Comparison of ENCODE assay signal across 1 cellular context in the genomic region with DNA sequence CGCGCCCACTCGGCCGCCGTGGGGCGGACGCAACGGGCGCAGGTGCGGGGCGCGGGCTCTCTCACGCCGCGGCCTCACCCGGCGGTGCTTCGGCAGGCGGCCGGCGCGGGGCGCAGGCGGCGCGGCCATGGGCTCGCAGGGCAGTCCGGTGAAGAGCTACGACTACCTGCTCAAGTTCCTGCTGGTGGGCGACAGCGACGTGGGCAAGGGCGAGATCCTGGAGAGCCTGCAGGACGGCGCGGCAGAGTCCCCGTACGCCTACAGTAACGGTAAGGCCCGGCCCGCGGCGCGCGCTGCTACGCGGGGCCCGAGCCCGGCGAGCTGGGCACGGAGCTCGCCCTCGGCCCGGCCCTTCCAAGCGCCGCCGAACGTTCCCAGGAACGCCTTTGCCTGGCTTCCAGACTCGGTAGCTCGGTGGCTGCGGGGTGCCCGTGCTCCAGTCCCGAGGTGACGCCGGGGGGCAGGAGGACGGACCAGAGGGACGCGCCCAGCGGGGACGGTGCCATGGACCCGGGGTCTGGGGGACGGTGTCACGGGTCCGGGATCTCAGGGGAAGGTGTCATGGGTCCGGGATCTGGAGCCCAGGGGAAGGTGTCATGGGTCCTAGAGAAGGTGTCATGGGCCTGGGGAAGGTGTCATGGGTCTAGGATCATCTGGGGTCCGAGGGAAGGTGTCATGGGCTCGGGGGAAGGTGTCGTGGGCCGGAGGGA.
TF ChIP-seq lines count a peak whose summit lies in the region.

No MANE protein-coding gene starts in this region.

TF ChIP-seq in K562, 482 proteins besides CTCF, POLR2A, EP300 and RAD21 (continued from another document and continues in another):
- TF ChIP-seq ZNF609 (CRISPR knock-in tag; IDR thresholded peaks at IDR 0.05; ENCODE audit: borderline replicate concordance) (no peak), FIP1L1 (IDR thresholded peaks at IDR 0.05; ENCODE audit: low read depth, low read length, poor library complexity, severe bottlenecking) (no peak), MEF2D (tag; conservative IDR thresholded peaks at IDR 0.05; ENCODE audit: low read depth) (no peak), XRCC5 (IDR thresholded peaks at IDR 0.05; ENCODE audit: low read depth, low read length) (no peak), GABPB1 (CRISPR knock-in tag; IDR thresholded peaks at IDR 0.05) (no peak), PHTF2 (CRISPR knock-in tag; IDR thresholded peaks at IDR 0.05) (no peak), ZNF41 (CRISPR knock-in tag; conservative IDR thresholded peaks at IDR 0.05) (no peak), RHOXF2B (CRISPR knock-in tag; conservative IDR thresholded peaks at IDR 0.05) (no peak), MNT (conservative IDR thresholded peaks at IDR 0.05) (no peak), ZFP1 (CRISPR knock-in tag; IDR thresholded peaks at IDR 0.05) (no peak), KLF16 (IDR thresholded peaks at IDR 0.05) (no peak), ZNF3 (CRISPR knock-in tag; IDR thresholded peaks at IDR 0.05) (no peak), CHCHD3 (CRISPR knock-in tag; IDR thresholded peaks at IDR 0.05) (no peak), STAT5A (IDR thresholded peaks at IDR 0.05; ENCODE audit: borderline replicate concordance, low read length) (no peak), MAFG (tag; conservative IDR thresholded peaks at IDR 0.05) (no peak), ETS1 (conservative IDR thresholded peaks at IDR 0.05; ENCODE audit: control insufficient read depth, low read depth, low read length) (peak; percentile 23; the same call in 1 of the 2 replicates), NR4A1 (CRISPR knock-in tag; IDR thresholded peaks at IDR 0.05) (no peak), NR4A1 (tag; IDR thresholded peaks at IDR 0.05) (no peak), SNRNP70 (optimal IDR thresholded peaks at IDR 0.05; ENCODE audit: low read depth, low read length) (no peak), ZNF696 (CRISPR knock-in tag; conservative IDR thresholded peaks at IDR 0.05) (no peak), ZNF146 (CRISPR knock-in tag; IDR thresholded peaks at IDR 0.05; ENCODE audit: unreplicated experiment) (no peak), SAP30 (IDR thresholded peaks at IDR 0.05; ENCODE audit: borderline replicate concordance, insufficient read depth, low read depth, low read length, poor library complexity, severe bottlenecking) (peak; percentile 77), BACH1 (tag; IDR thresholded peaks at IDR 0.05) (no peak), CBX5 (IDR thresholded peaks at IDR 0.05; ENCODE audit: borderline replicate concordance, low read depth) (no peak), ZNF778 (CRISPR knock-in tag; IDR thresholded peaks at IDR 0.05) (no peak), CREM (IDR thresholded peaks at IDR 0.05; ENCODE audit: low read depth) (no peak), FOXK1 (CRISPR knock-in tag; IDR thresholded peaks at IDR 0.05; ENCODE audit: borderline replicate concordance) (no peak), NR3C1 (CRISPR knock-in tag; IDR thresholded peaks at IDR 0.05) (peak; percentile 50; the same call in 1 of the 2 replicates), PURB (CRISPR knock-in tag; IDR thresholded peaks at IDR 0.05; ENCODE audit: low read depth) (no peak), NONO (IDR thresholded peaks at IDR 0.05; ENCODE audit: low read depth in 2 of 2, low read length in 1 of 2) (peak in 1 of 2 experiments; percentile 73; a peak in 2 of 4 replicates), ZNF263 (CRISPR knock-in tag; IDR thresholded peaks at IDR 0.05; ENCODE audit: borderline replicate concordance) (no peak), BRF1 (IDR thresholded peaks at IDR 0.05; ENCODE audit: borderline replicate concordance, extremely low read depth, insufficient read length) (no peak), CTBP1 (IDR thresholded peaks at IDR 0.05; ENCODE audit: borderline replicate concordance) (peak; percentile 64), TAF9B (IDR thresholded peaks at IDR 0.05; ENCODE audit: partially characterized antibody) (no peak), MTA1 (IDR thresholded peaks at IDR 0.05; ENCODE audit: borderline replicate concordance) (no peak), JUND (IDR thresholded peaks at IDR 0.05; ENCODE audit: borderline replicate concordance, low read depth, low read length) (no peak), JUND (tag; IDR thresholded peaks at IDR 0.05; ENCODE audit: borderline replicate concordance, low read depth, low read length) (no peak), ZSCAN32 (CRISPR knock-in tag; IDR thresholded peaks at IDR 0.05) (no peak), BCOR (IDR thresholded peaks at IDR 0.05) (no peak), ZNF444 (CRISPR knock-in tag; IDR thresholded peaks at IDR 0.05) (no peak), BCL6 (CRISPR knock-in tag; IDR thresholded peaks at IDR 0.05) (no peak), DMBX1 (CRISPR knock-in tag; IDR thresholded peaks at IDR 0.05; ENCODE audit: borderline replicate concordance) (0 out of 2 replicates have a peak, but pooled peaks have one; percentile 43), ZNF584 (CRISPR knock-in tag; IDR thresholded peaks at IDR 0.05; ENCODE audit: low read depth) (no peak), MYBL2 (IDR thresholded peaks at IDR 0.05; ENCODE audit: low read depth) (no peak), MYBL2 (CRISPR knock-in tag; IDR thresholded peaks at IDR 0.05; ENCODE audit: borderline replicate concordance) (no peak), ETV5 (CRISPR knock-in tag; IDR thresholded peaks at IDR 0.05; ENCODE audit: low read depth) (no peak), SOX6 (IDR thresholded peaks at IDR 0.05) (no peak), JUNB (CRISPR knock-in tag; conservative IDR thresholded peaks at IDR 0.05) (no peak), RBFOX2 (IDR thresholded peaks at IDR 0.05; ENCODE audit: low read depth, low read length) (no peak)
- TF ChIP-seq, protein P1, sequence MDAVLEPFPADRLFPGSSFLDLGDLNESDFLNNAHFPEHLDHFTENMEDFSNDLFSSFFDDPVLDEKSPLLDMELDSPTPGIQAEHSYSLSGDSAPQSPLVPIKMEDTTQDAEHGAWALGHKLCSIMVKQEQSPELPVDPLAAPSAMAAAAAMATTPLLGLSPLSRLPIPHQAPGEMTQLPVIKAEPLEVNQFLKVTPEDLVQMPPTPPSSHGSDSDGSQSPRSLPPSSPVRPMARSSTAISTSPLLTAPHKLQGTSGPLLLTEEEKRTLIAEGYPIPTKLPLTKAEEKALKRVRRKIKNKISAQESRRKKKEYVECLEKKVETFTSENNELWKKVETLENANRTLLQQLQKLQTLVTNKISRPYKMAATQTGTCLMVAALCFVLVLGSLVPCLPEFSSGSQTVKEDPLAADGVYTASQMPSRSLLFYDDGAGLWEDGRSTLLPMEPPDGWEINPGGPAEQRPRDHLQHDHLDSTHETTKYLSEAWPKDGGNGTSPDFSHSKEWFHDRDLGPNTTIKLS (IDR thresholded peaks at IDR 0.05; ENCODE audit: borderline replicate concordance, low read depth): no peak
- TF ChIP-seq, protein P2, sequence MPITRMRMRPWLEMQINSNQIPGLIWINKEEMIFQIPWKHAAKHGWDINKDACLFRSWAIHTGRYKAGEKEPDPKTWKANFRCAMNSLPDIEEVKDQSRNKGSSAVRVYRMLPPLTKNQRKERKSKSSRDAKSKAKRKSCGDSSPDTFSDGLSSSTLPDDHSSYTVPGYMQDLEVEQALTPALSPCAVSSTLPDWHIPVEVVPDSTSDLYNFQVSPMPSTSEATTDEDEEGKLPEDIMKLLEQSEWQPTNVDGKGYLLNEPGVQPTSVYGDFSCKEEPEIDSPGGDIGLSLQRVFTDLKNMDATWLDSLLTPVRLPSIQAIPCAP (CRISPR knock-in tag; IDR thresholded peaks at IDR 0.05; ENCODE audit: borderline replicate concordance): no peak
- TF ChIP-seq, protein P3, sequence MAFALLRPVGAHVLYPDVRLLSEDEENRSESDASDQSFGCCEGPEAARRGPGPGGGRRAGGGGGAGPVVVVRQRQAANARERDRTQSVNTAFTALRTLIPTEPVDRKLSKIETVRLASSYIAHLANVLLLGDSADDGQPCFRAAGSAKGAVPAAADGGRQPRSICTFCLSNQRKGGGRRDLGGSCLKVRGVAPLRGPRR (CRISPR knock-in tag; IDR thresholded peaks at IDR 0.05): no peak
- TF ChIP-seq, protein P4, sequence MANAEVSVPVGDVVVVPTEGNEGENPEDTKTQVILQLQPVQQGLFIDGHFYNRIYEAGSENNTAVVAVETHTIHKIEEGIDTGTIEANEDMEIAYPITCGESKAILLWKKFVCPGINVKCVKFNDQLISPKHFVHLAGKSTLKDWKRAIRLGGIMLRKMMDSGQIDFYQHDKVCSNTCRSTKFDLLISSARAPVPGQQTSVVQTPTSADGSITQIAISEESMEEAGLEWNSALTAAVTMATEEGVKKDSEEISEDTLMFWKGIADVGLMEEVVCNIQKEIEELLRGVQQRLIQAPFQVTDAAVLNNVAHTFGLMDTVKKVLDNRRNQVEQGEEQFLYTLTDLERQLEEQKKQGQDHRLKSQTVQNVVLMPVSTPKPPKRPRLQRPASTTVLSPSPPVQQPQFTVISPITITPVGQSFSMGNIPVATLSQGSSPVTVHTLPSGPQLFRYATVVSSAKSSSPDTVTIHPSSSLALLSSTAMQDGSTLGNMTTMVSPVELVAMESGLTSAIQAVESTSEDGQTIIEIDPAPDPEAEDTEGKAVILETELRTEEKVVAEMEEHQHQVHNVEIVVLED (CRISPR knock-in tag; IDR thresholded peaks at IDR 0.05): 0 out of 2 replicates have a peak, but pooled peaks have one; percentile 3
- TF ChIP-seq, protein P5, sequence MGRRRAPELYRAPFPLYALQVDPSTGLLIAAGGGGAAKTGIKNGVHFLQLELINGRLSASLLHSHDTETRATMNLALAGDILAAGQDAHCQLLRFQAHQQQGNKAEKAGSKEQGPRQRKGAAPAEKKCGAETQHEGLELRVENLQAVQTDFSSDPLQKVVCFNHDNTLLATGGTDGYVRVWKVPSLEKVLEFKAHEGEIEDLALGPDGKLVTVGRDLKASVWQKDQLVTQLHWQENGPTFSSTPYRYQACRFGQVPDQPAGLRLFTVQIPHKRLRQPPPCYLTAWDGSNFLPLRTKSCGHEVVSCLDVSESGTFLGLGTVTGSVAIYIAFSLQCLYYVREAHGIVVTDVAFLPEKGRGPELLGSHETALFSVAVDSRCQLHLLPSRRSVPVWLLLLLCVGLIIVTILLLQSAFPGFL (CRISPR knock-in tag; IDR thresholded peaks at IDR 0.05): no peak
- TF ChIP-seq, protein P6, sequence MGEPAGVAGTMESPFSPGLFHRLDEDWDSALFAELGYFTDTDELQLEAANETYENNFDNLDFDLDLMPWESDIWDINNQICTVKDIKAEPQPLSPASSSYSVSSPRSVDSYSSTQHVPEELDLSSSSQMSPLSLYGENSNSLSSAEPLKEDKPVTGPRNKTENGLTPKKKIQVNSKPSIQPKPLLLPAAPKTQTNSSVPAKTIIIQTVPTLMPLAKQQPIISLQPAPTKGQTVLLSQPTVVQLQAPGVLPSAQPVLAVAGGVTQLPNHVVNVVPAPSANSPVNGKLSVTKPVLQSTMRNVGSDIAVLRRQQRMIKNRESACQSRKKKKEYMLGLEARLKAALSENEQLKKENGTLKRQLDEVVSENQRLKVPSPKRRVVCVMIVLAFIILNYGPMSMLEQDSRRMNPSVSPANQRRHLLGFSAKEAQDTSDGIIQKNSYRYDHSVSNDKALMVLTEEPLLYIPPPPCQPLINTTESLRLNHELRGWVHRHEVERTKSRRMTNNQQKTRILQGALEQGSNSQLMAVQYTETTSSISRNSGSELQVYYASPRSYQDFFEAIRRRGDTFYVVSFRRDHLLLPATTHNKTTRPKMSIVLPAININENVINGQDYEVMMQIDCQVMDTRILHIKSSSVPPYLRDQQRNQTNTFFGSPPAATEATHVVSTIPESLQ (CRISPR knock-in tag; IDR thresholded peaks at IDR 0.05): no peak
